In genomic region chr4:24032371-24032989, GRCh38 we compare ENCODE assay signal across 10 cellular contexts.
DNase-seq lines count a peak whose midpoint lies in the region; ATAC-seq and TF ChIP-seq lines count a peak whose summit lies in the region.
"Had no signal": no experiment of that assay in that cellular context is flagged by ENCODE, and none has a peak within 500 bp of the region (broad histone marks: within the 10 kb centered on the region; RNA-seq: fewer than 3 reads in every experiment).

No MANE protein-coding gene starts in this region.

- intact Hi-C loops in Right ventricle myocardium inferior (cut with DNase I), result loop anchor here (5.0 kb wide), 1 partner anchor 95 kb away; no protein-coding TSS in a partner anchor
- intact Hi-C loops in right cardiac atrium (cut with DNase I), result no loop called here

- DNase-seq in Right ventricle myocardium inferior (ENCODE audit: missing footprints) (no peak), right atrium auricular region (ENCODE audit: low spot score) (no peak), right cardiac atrium (no peak), cerebellar cortex (ENCODE audit: low spot score) (no peak), activated T-cell treated with anti-CD3 and anti-CD28 coated beads for 4 hours (no peak), cerebellar nuclear complex (lab: John Stamatoyannopoulos, UW) (no peak)
- no peak for DNase-seq in effector memory CD8-positive, alpha-beta T cell
- DNase-seq: CD8-positive, alpha-beta T cell; T1000 had no signal

- H3K36me3 Mint-ChIP-seq in effector memory CD8-positive, alpha-beta T cell (ENCODE audit: insufficient read depth), result no peaks in the 10 kb centered on the region
- H3K36me3 Mint-ChIP-seq: CD8-positive, alpha-beta T cell had no signal

- no peaks in the 10 kb centered on the region for H3K9me2 ChIP-seq in OCI-LY1 (ENCODE audit: low read depth, low read length)

- H3K4me2 ChIP-seq in OCI-LY1 (ENCODE audit: low read length), result no peak overlapping the region

- no peaks in the 10 kb centered on the region for H3K4me1 Mint-ChIP-seq in effector memory CD8-positive, alpha-beta T cell (ENCODE audit: low read depth in 2 of 2)

- no peaks in the 10 kb centered on the region for H3K79me2 ChIP-seq in OCI-LY1 (ENCODE audit: insufficient read depth, low read length)

- no peak overlapping the region for H3K9ac ChIP-seq in OCI-LY1 (ENCODE audit: low read length)

- H3F3A ChIP-seq in OCI-LY1 (ENCODE audit: insufficient read depth, low read length), result no peaks in the 10 kb centered on the region

- peak; percentile 63 for ATAC-seq in Right ventricle myocardium inferior
- ATAC-seq in right cardiac atrium, result peak; percentile 44 to 48
- no peak for ATAC-seq in effector memory CD8-positive, alpha-beta T cell (replicated peaks)
- ATAC-seq: CD8-positive, alpha-beta T cell had no signal

- H4K20me1 ChIP-seq in OCI-LY1 (ENCODE audit: insufficient read depth, low read length), result no peaks in the 10 kb centered on the region

- no peak overlapping the region for H3K4me3 ChIP-seq in right atrium auricular region
- H3K4me3 ChIP-seq in OCI-LY1 (ENCODE audit: low read depth, low read length, poor library complexity, severe bottlenecking), result no peak overlapping the region
- H3K4me3 ChIP-seq in right cardiac atrium (ENCODE audit: low read length), result no peak overlapping the region

- no peaks in the 10 kb centered on the region for H3K27me3 ChIP-seq in right atrium auricular region
- H3K27me3 ChIP-seq in OCI-LY1 (ENCODE audit: insufficient read depth, low read length), result no peaks in the 10 kb centered on the region
- no peaks in the 10 kb centered on the region for H3K27me3 ChIP-seq in right cardiac atrium (ENCODE audit: control insufficient read depth, insufficient read depth)

- no peaks in the 10 kb centered on the region for H3K27me3 Mint-ChIP-seq in effector memory CD8-positive, alpha-beta T cell

- WGBS in right cardiac atrium, result 68% methylated on average over 2 of the region's 2 CpGs

- H3K27ac Mint-ChIP-seq in effector memory CD8-positive, alpha-beta T cell, result no peak overlapping the region
- H3K27ac Mint-ChIP-seq: CD8-positive, alpha-beta T cell had no signal

- peaks cover 4 to 8% of the 10 kb centered on the region in 2 donors for H3K9me3 Mint-ChIP-seq in effector memory CD8-positive, alpha-beta T cell

- peaks cover 0 to 7% of the 10 kb centered on the region in 2 donors for H3K4me1 ChIP-seq in right atrium auricular region
- no peaks in the 10 kb centered on the region for H3K4me1 ChIP-seq in OCI-LY1 (ENCODE audit: insufficient read depth, low read length, severe bottlenecking)
- H3K4me1 ChIP-seq in right cardiac atrium (ENCODE audit: control insufficient read depth, insufficient read depth, low read length), result no peaks in the 10 kb centered on the region

- H3K9me3 ChIP-seq in right atrium auricular region (no peaks in the 10 kb centered on the region), OCI-LY1 (ENCODE audit: low read length) (no peaks in the 10 kb centered on the region), right cardiac atrium (ENCODE audit: control insufficient read depth, low read length) (no peaks in the 10 kb centered on the region)

- H3K27ac ChIP-seq in right atrium auricular region, result no peak overlapping the region
- no peak overlapping the region for H3K27ac ChIP-seq in OCI-LY1 (ENCODE audit: low read depth, low read length, poor library complexity, severe bottlenecking)
- H3K27ac ChIP-seq in right cardiac atrium (ENCODE audit: low read length), result no peak overlapping the region

- peak in 1 of 2 donors; percentile 46 for TF ChIP-seq CTCF in right atrium auricular region (IDR thresholded peaks at IDR 0.05)
- TF ChIP-seq CTCF in OCI-LY1 (IDR thresholded peaks at IDR 0.05; ENCODE audit: low read length), result 0 out of 2 replicates have a peak, but pooled peaks have one; percentile 5

- no peaks in the 10 kb centered on the region for H3K36me3 ChIP-seq in right atrium auricular region
- no peaks in the 10 kb centered on the region for H3K36me3 ChIP-seq in OCI-LY1 (ENCODE audit: insufficient read depth, low read length)

- no peak overlapping the region for H2AFZ ChIP-seq in OCI-LY1 (ENCODE audit: low read length)

- no peak overlapping the region for H3K4me3 Mint-ChIP-seq in effector memory CD8-positive, alpha-beta T cell
- H3K4me3 Mint-ChIP-seq: CD8-positive, alpha-beta T cell had no signal
